In the genomic region with DNA sequence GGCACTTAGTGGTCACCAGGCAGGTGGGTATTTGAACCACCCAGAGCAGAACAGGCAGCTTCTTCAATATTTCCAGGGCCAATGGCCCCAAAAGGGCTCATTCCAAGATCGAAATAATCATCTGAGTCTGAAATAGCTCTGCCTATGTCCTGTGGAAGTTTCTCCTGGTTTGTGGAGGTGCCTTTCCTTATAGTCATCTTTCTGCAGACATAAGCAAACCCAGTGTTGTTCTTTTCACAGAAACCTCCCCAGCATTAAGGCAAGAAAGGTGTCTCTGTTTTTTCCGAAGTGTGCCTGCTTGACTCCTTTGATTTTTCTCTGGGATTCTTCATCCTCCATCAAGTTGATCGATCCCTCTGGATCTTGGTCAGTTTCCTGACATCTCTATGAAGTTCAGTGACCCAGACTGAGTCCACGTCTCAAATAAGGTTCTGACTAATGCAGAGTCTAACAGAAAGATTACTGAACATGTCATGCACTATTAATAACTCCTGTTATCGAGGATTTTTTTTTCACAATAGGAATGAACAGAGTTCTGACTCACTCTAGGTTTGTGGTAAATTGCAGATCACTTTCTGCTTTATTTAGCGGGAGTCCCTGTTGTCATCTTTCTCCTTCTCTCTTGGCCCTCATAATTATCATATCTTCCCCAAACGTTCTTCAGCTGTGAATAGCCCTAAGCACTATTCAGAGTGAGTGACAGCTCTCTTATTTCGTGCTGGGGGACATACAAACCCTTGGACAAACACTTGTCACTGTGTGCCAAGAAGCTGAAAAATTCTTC, we compare ENCODE assay signal across 8 cellular contexts. TPM values are rescaled to one million over a fixed set of nuclear protein-coding genes. Genes with fewer than 3 reads are reported as not detected.
DNase-seq lines count a peak whose midpoint lies in the region; ATAC-seq, FAIRE-seq and TF ChIP-seq lines count a peak whose summit lies in the region.

No MANE protein-coding gene starts in this region.

- DNase-seq in GM12865 (ENCODE audit: low read depth) = peak; percentile 45
- DNase-seq in H1 (ENCODE audit: low read depth in 1 of 2, low spot score in 2 of 2) = no peak
- no peak for DNase-seq in ovary
- DNase-seq in GOT3 (lab: John Stamatoyannopoulos, UW) = no peak

- H3K79me2 ChIP-seq in OCI-LY1 (ENCODE audit: insufficient read depth, low read length) (peaks cover 24% of the 10 kb centered on the region), H1 (ENCODE audit: control insufficient read depth in 1 of 2, insufficient read depth in 2 of 2, low read length in 2 of 2) (peaks cover 0 to 29% of the 10 kb centered on the region in 2 experiments; a peak in 2 of 4 replicates)

- peak overlapping the region; percentile 87 for H3K4me3 ChIP-seq in GM12865 (ENCODE audit: low read depth, low read length)
- peak overlapping the region; percentile 78 for H3K4me3 ChIP-seq in OCI-LY1 (ENCODE audit: low read depth, low read length, poor library complexity, severe bottlenecking)
- peak overlapping the region in 1 of 4 experiments; percentile 88; a peak in 2 of 8 replicates for H3K4me3 ChIP-seq in H1 (ENCODE audit: extremely low read depth in 1 of 4, insufficient read depth in 2 of 4, low read depth in 3 of 4, low read length in 4 of 4)
- peak overlapping the region; percentile 96 for H3K4me3 ChIP-seq in ovary

- peaks cover 8% of the 10 kb centered on the region; the same call in 1 of the 2 replicates for H3K23me2 ChIP-seq in H1 (ENCODE audit: low read depth, low read length)

- H3K4me1 ChIP-seq in OCI-LY1 (ENCODE audit: insufficient read depth, low read length, severe bottlenecking) (peaks cover 45% of the 10 kb centered on the region), H1 (replicated peaks in 1 of 4; ENCODE audit: control insufficient read depth in 3 of 4, insufficient read depth in 4 of 4, low read length in 3 of 4) (peaks cover 12 to 30% (median 15%) of the 10 kb centered on the region in 4 experiments), ovary (ENCODE audit: insufficient read depth) (peaks cover 6% of the 10 kb centered on the region)

- H4K91ac ChIP-seq in H1 (replicated peaks; ENCODE audit: insufficient read length, low read length) = no peak overlapping the region

- H3K9ac ChIP-seq in OCI-LY1 (ENCODE audit: low read length) (peak overlapping the region; percentile 76; the same call in 1 of the 2 replicates), H1 (replicated peaks in 1 of 4; ENCODE audit: extremely low read depth in 1 of 4, low read depth in 3 of 4, low read length in 3 of 4) (no peak overlapping the region)

- no peak overlapping the region for H3K18ac ChIP-seq in H1 (ENCODE audit: extremely low read depth, low read length)

- H3K23ac ChIP-seq in H1 (ENCODE audit: insufficient read length) = no peak overlapping the region

- H2BK5ac ChIP-seq in H1 (ENCODE audit: low read depth, low read length) = no peak overlapping the region

- H3K4ac ChIP-seq in H1 (replicated peaks; ENCODE audit: insufficient read length, low read depth, low read length) = no peak overlapping the region

- H2AK5ac ChIP-seq in H1 (ENCODE audit: low read depth, low read length) = no peak overlapping the region

- no peak overlapping the region for H2AFZ ChIP-seq in OCI-LY1 (ENCODE audit: low read length)
- H2AFZ ChIP-seq in H1 (ENCODE audit: low read length) = no peak overlapping the region

- H4K8ac ChIP-seq in H1 (ENCODE audit: extremely low read depth, insufficient read depth, low read length) = no peak overlapping the region

- H3K9me3 ChIP-seq in OCI-LY1 (ENCODE audit: low read length) = no peaks in the 10 kb centered on the region
- H3K9me3 ChIP-seq in H1 (ENCODE audit: insufficient read depth in 2 of 2, low read depth in 1 of 2, low read length in 1 of 2) = no peaks in the 10 kb centered on the region
- H3K9me3 ChIP-seq in ovary = no peaks in the 10 kb centered on the region

- CTCF ChIA-PET in H1 (lab: Charles Lee; ENCODE audit: partially characterized antibody) = interaction anchor here (0.6 to 1.2 kb wide), 4 partner anchors 11 to 45 kb away, joined by 3 to 4 read pairs (median 3); a partner anchor contains a TSS

- no peak overlapping the region for H3K14ac ChIP-seq in H1 (ENCODE audit: insufficient read length)

- peaks cover 13% of the 10 kb centered on the region for H3K79me1 ChIP-seq in H1 (ENCODE audit: low read depth, low read length)

- H3K27me3 ChIP-seq in OCI-LY1 (ENCODE audit: insufficient read depth, low read length) (no peaks in the 10 kb centered on the region), H1 (replicated peaks in 1 of 4; ENCODE audit: control insufficient read depth in 3 of 4, extremely low read depth in 1 of 4, insufficient read depth in 3 of 4, low read length in 3 of 4) (no peaks in the 10 kb centered on the region; a peak in 1 of 7 replicates), ovary (no peaks in the 10 kb centered on the region)

- H2BK15ac ChIP-seq in H1 (ENCODE audit: low read length) = no peak overlapping the region

- no peak for TF ChIP-seq RAD21 in H1 (IDR thresholded peaks at IDR 0.05 in 1 of 2, conservative IDR thresholded peaks at IDR 0.05 in 1 of 2; ENCODE audit: low read depth in 2 of 2, low read length in 2 of 2)

- H3K27ac ChIP-seq in OCI-LY1 (ENCODE audit: low read depth, low read length, poor library complexity, severe bottlenecking) = no peak overlapping the region
- H3K27ac ChIP-seq in H1 (ENCODE audit: low read depth, low read length) = no peak overlapping the region
- H3K27ac ChIP-seq in ovary = peak overlapping the region; percentile 79 to 89

- no peaks in the 10 kb centered on the region for H3F3A ChIP-seq in OCI-LY1 (ENCODE audit: insufficient read depth, low read length)

- no peak for FAIRE-seq in H1 (lab: Jason Lieb, UNC)

- H3K9me2 ChIP-seq in OCI-LY1 (ENCODE audit: low read depth, low read length) = no peaks in the 10 kb centered on the region

- ATAC-seq in HG03039 (IDR thresholded peaks at IDR 0.05; ENCODE audit: unreplicated experiment) (no peak), GM18498 (IDR thresholded peaks at IDR 0.05; ENCODE audit: unreplicated experiment) (no peak), GM21515 (IDR thresholded peaks at IDR 0.05; ENCODE audit: unreplicated experiment) (no peak)

- H3K36me3 ChIP-seq in OCI-LY1 (ENCODE audit: insufficient read depth, low read length) = peaks cover 3% of the 10 kb centered on the region; the same call in 1 of the 2 replicates
- no peaks in the 10 kb centered on the region; a peak in 2 of 8 replicates for H3K36me3 ChIP-seq in H1 (ENCODE audit: control insufficient read depth in 2 of 4, insufficient read depth in 4 of 4, low read length in 3 of 4)
- H3K36me3 ChIP-seq in ovary = no peaks in the 10 kb centered on the region

- H2BK20ac ChIP-seq in H1 (ENCODE audit: low read length) = no peak overlapping the region

- H4K5ac ChIP-seq in H1 (ENCODE audit: insufficient read length, low read depth, low read length) = no peak overlapping the region

- TF ChIP-seq EP300 in H1 (IDR thresholded peaks at IDR 0.05; ENCODE audit: borderline replicate concordance in 1 of 2, low read depth in 2 of 2, low read length in 2 of 2) (no peak), ovary (IDR thresholded peaks at IDR 0.05) (no peak)

- WGBS in H1 (ENCODE audit: extremely low coverage in 1 of 2, insufficient coverage in 1 of 2, insufficient read length in 1 of 2, insufficient replicate concordance in 2 of 2, low coverage in 1 of 2, low lambda C conversion rate in 2 of 2, missing lambda C conversion rate in 1 of 2), 2 experiments = 85% methylated on average over 8 of the region's 8 CpGs; no CpG with 5 or more reads in 1 of the 2 experiments
- WGBS in ovary, 3 donors = 37 to 55% (median 46%) methylated on average over 8 of the region's 8 CpGs

- H2BK120ac ChIP-seq in H1 (replicated peaks; ENCODE audit: low read depth, low read length) = no peak overlapping the region

- TF ChIP-seq POLR2A in H1 (IDR thresholded peaks at IDR 0.05; ENCODE audit: control extremely low read depth in 1 of 2, low read depth in 2 of 2, low read length in 2 of 2) = no peak
- no peak for TF ChIP-seq POLR2A in ovary (IDR thresholded peaks at IDR 0.05)

- peak overlapping the region; percentile 88 for H3K4me2 ChIP-seq in OCI-LY1 (ENCODE audit: low read length)
- H3K4me2 ChIP-seq in H1 (ENCODE audit: insufficient read depth in 1 of 2, low read depth in 2 of 2, low read length in 2 of 2) = peak overlapping the region; percentile 64 to 82; a peak in 3 of 4 replicates

- no peak overlapping the region for H2BK12ac ChIP-seq in H1 (ENCODE audit: low read depth, low read length)

- POLR2A ChIA-PET in H1 (lab: Charles Lee; ENCODE audit: partially characterized antibody) = no interaction called here

- no peak overlapping the region for H3K56ac ChIP-seq in H1 (replicated peaks; ENCODE audit: insufficient read length, low read depth, low read length)

- no peak for TF ChIP-seq CTCF in GM12865 (IDR thresholded peaks at IDR 0.05; ENCODE audit: insufficient read depth, low read depth, low read length, missing control alignments)
- no peak for TF ChIP-seq CTCF in OCI-LY1 (IDR thresholded peaks at IDR 0.05; ENCODE audit: low read length)
- TF ChIP-seq CTCF in H1 (IDR thresholded peaks at IDR 0.05; ENCODE audit: control extremely low read depth in 1 of 3, insufficient read depth in 1 of 3, low read depth in 1 of 3, low read length in 3 of 3) = no peak
- TF ChIP-seq CTCF in ovary (IDR thresholded peaks at IDR 0.05) = no peak

- no peaks in the 10 kb centered on the region for H4K20me1 ChIP-seq in OCI-LY1 (ENCODE audit: insufficient read depth, low read length)
- peaks cover 14 to 16% of the 10 kb centered on the region in 2 experiments for H4K20me1 ChIP-seq in H1 (replicated peaks in 1 of 2; ENCODE audit: control insufficient read depth in 1 of 2, insufficient read depth in 2 of 2, low read length in 2 of 2)

- intact Hi-C loops in ovary (cut with DNase I) = no loop called here

RNA-seq across cellular contexts. Expression of a gene that starts 1.5 kb away (rescaled TPM):
- not detected in 2 replicates for total RNA-seq in H1 (2021; fragmentation: NEBNext Ultra II Directional; extraction: Animal tissue kit (Norgen Biotek cat#: 25700))
- polyA plus RNA-seq in H1 (2011; rRNA removed) (not detected in 2 replicates), ovary (under 1 TPM in 1 of 2 donors, not detected in 1; 0.12 TPM)
- not detected for polyA plus RNA-seq in H1 (2011; cell fraction: cytosol; rRNA removed)
- not detected for polyA plus RNA-seq in H1 (2011; cell fraction: nucleus; rRNA removed)
- not detected in 4 replicates for polyA plus RNA-seq in H1 (2012, experiment 1 of 2)
- not detected for polyA plus RNA-seq in H1 (2012, experiment 2 of 2)
- not detected for polyA plus RNA-seq in H1 (2013, experiment 1 of 2)
- not detected for polyA plus RNA-seq in H1 (2013, experiment 2 of 2)
- polyA minus RNA-seq in H1 (2011; rRNA and poly(A)+ RNA removed) = not detected in 2 replicates
- not detected for polyA minus RNA-seq in H1 (2011; cell fraction: cytosol; rRNA and poly(A)+ RNA removed)
- not detected for polyA minus RNA-seq in H1 (2011; cell fraction: nucleus; rRNA and poly(A)+ RNA removed)
- total RNA-seq in ovary = under 1 TPM in 1 of 7 donors, not detected in 6; 0.27 TPM

RNA-seq across cellular contexts. Expression of a gene that starts 1.7 kb away (rescaled TPM):
- 50.4 and 54.6 TPM in 2 replicates for total RNA-seq in H1 (2021; fragmentation: NEBNext Ultra II Directional; extraction: Animal tissue kit (Norgen Biotek cat#: 25700))
- polyA plus RNA-seq in H1 (2011; rRNA removed) = 108 and 168 TPM in 2 replicates
- polyA plus RNA-seq in H1 (2011; cell fraction: cytosol; rRNA removed) = 81.5 TPM
- polyA plus RNA-seq in H1 (2011; cell fraction: nucleus; rRNA removed) = 137 TPM
- 68.0 to 82.6 TPM (median 74.3 TPM) in 4 replicates for polyA plus RNA-seq in H1 (2012, experiment 1 of 2)
- 55.0 TPM for polyA plus RNA-seq in H1 (2012, experiment 2 of 2)
- 125 TPM for polyA plus RNA-seq in H1 (2013, experiment 1 of 2)
- polyA plus RNA-seq in H1 (2013, experiment 2 of 2) = 165 TPM
- polyA minus RNA-seq in H1 (2011; rRNA and poly(A)+ RNA removed) = 133 and 136 TPM in 2 replicates
- polyA minus RNA-seq in H1 (2011; cell fraction: cytosol; rRNA and poly(A)+ RNA removed) = 33.8 TPM
- 39.0 TPM for polyA minus RNA-seq in H1 (2011; cell fraction: nucleus; rRNA and poly(A)+ RNA removed)
- total RNA-seq in ovary = 10 to 100 TPM; 37.0 to 64.3 (median 52.2) TPM
- polyA plus RNA-seq in ovary = 10 to 100 TPM; 43.7 to 97.5 TPM

RNA-seq across cellular contexts. Expression of a gene that starts 10.6 kb away (rescaled TPM):
- 10.3 and 11.8 TPM in 2 replicates for total RNA-seq in H1 (2021; fragmentation: NEBNext Ultra II Directional; extraction: Animal tissue kit (Norgen Biotek cat#: 25700))
- polyA plus RNA-seq in H1 (2011; rRNA removed) (9.7 and 9.8 TPM in 2 replicates), ovary (1 to 10 TPM; 3.7 to 6.5 TPM)
- polyA plus RNA-seq in H1 (2011; cell fraction: cytosol; rRNA removed) = 12.4 TPM
- polyA plus RNA-seq in H1 (2011; cell fraction: nucleus; rRNA removed) = 36.6 TPM
- polyA plus RNA-seq in H1 (2012, experiment 1 of 2) = 15.6 to 19.3 TPM (median 17.4 TPM) in 4 replicates
- 2.8 TPM for polyA plus RNA-seq in H1 (2012, experiment 2 of 2)
- 10.5 TPM for polyA plus RNA-seq in H1 (2013, experiment 1 of 2)
- 9.1 TPM for polyA plus RNA-seq in H1 (2013, experiment 2 of 2)
- polyA minus RNA-seq in H1 (2011; rRNA and poly(A)+ RNA removed) = 5.8 and 8.0 TPM in 2 replicates
- 5.4 TPM for polyA minus RNA-seq in H1 (2011; cell fraction: cytosol; rRNA and poly(A)+ RNA removed)
- 14.9 TPM for polyA minus RNA-seq in H1 (2011; cell fraction: nucleus; rRNA and poly(A)+ RNA removed)
- total RNA-seq in ovary = 1 to 10 TPM; 3.8 to 9.7 (median 5.5) TPM

RNA-seq across cellular contexts. Expression of a gene that starts 33.7 kb away (rescaled TPM):
- not detected in 2 replicates for total RNA-seq in H1 (2021; fragmentation: NEBNext Ultra II Directional; extraction: Animal tissue kit (Norgen Biotek cat#: 25700))
- polyA plus RNA-seq in H1 (2011; rRNA removed) (0.03 and 0.05 TPM in 2 replicates), ovary (under 1 TPM; 0.19 to 0.55 TPM)
- polyA plus RNA-seq in H1 (2011; cell fraction: cytosol; rRNA removed) = not detected
- polyA plus RNA-seq in H1 (2011; cell fraction: nucleus; rRNA removed) = not detected
- not detected in 4 replicates for polyA plus RNA-seq in H1 (2012, experiment 1 of 2)
- 0.07 TPM for polyA plus RNA-seq in H1 (2012, experiment 2 of 2)
- 0.06 TPM for polyA plus RNA-seq in H1 (2013, experiment 1 of 2)
- polyA plus RNA-seq in H1 (2013, experiment 2 of 2) = 0.06 TPM
- polyA minus RNA-seq in H1 (2011; rRNA and poly(A)+ RNA removed) = 0.44 TPM in 1 of 2 replicates, not detected in the other
- not detected for polyA minus RNA-seq in H1 (2011; cell fraction: cytosol; rRNA and poly(A)+ RNA removed)
- polyA minus RNA-seq in H1 (2011; cell fraction: nucleus; rRNA and poly(A)+ RNA removed) = not detected
- under 1 TPM in 2 of 7 donors, not detected in 5; 0.10 to 0.11 TPM for total RNA-seq in ovary

RNA-seq across cellular contexts. Expression of a gene that starts 51.5 kb away (rescaled TPM):
- 198 TPM in 2 replicates for total RNA-seq in H1 (2021; fragmentation: NEBNext Ultra II Directional; extraction: Animal tissue kit (Norgen Biotek cat#: 25700))
- polyA plus RNA-seq in H1 (2011; rRNA removed) = 151 and 182 TPM in 2 replicates
- polyA plus RNA-seq in H1 (2011; cell fraction: cytosol; rRNA removed) = 163 TPM
- polyA plus RNA-seq in H1 (2011; cell fraction: nucleus; rRNA removed) = 205 TPM
- 176 to 222 TPM (median 218 TPM) in 4 replicates for polyA plus RNA-seq in H1 (2012, experiment 1 of 2)
- polyA plus RNA-seq in H1 (2012, experiment 2 of 2) = 235 TPM
- polyA plus RNA-seq in H1 (2013, experiment 1 of 2) = 142 TPM
- polyA plus RNA-seq in H1 (2013, experiment 2 of 2) = 143 TPM
- polyA minus RNA-seq in H1 (2011; rRNA and poly(A)+ RNA removed) = 133 and 164 TPM in 2 replicates
- polyA minus RNA-seq in H1 (2011; cell fraction: cytosol; rRNA and poly(A)+ RNA removed) = 79.9 TPM
- 44.9 TPM for polyA minus RNA-seq in H1 (2011; cell fraction: nucleus; rRNA and poly(A)+ RNA removed)
- total RNA-seq in ovary = 10 to 100 TPM; 48.2 to 88.4 (median 75.8) TPM
- 10 to 100 TPM; 63.9 to 70.1 TPM for polyA plus RNA-seq in ovary

Comparison
In these comparisons a context has a peak if more than half of its experiments do, and no peak if none do; other contexts are left out.
1. H3K27ac ChIP-seq: peak in ovary (2 of 2); none in OCI-LY1 (single experiment) and H1 (single experiment).